8 cellular contexts compared by ENCODE assay signal in genomic region chr1:149899460-149900284, GRCh38. TPM values are rescaled to one million over a fixed set of nuclear protein-coding genes. Genes with fewer than 3 reads are reported as not detected.
DNase-seq lines count a peak whose midpoint lies in the region; ATAC-seq and TF ChIP-seq lines count a peak whose summit lies in the region.

BOLA1 (plus strand) TSS chr1:149899568; CDS start chr1:149900060, 492 bp downstream.

- DNase-seq in GM12864 (ENCODE audit: low read depth) (peak; percentile 68), NCI-H1436 treated with DMSO at 0.1 percent for 48 hours (lab: John Stamatoyannopoulos, UW) (peak; percentile 65), T-helper 2 cell (peak; percentile 53 to 89 (median 71)), left ventricle myocardium inferior (peak; percentile 94), prostate gland (ENCODE audit: low spot score) (peak; percentile 95), ureter (ENCODE audit: low spot score) (peak; percentile 93)

- TF ChIP-seq CTCF in GM12864 (IDR thresholded peaks at IDR 0.05; ENCODE audit: low read depth, low read length, missing control alignments), result no peak
- TF ChIP-seq CTCF in left ventricle myocardium inferior (IDR thresholded peaks at IDR 0.05; ENCODE audit: borderline replicate concordance), result no peak
- TF ChIP-seq CTCF in prostate gland (IDR thresholded peaks at IDR 0.05), result peak in 1 of 4 experiments; percentile 7

- peak within 1 kb of the TSS; percentile 79 for H3K27ac ChIP-seq in angular gyrus (ENCODE audit: low read depth, low read length)
- peak within 1 kb of the TSS; percentile 92 for H3K27ac ChIP-seq in left ventricle myocardium inferior (replicated peaks)
- H3K27ac ChIP-seq in prostate gland, result peak within 1 kb of the TSS; percentile 82 to 86

- no peaks in the 10 kb centered on the region for H3K27me3 ChIP-seq in left ventricle myocardium inferior (ENCODE audit: low read depth)
- no peaks in the 10 kb centered on the region for H3K27me3 ChIP-seq in prostate gland (replicated peaks; ENCODE audit: insufficient read depth)

- no peaks in the 10 kb centered on the region for H3K9me3 ChIP-seq in left ventricle myocardium inferior (replicated peaks)
- H3K9me3 ChIP-seq in prostate gland, result no peaks in the 10 kb centered on the region

- TF ChIP-seq POLR2A in prostate gland (IDR thresholded peaks at IDR 0.05), result peak; percentile 80

- ATAC-seq in HG02763 (IDR thresholded peaks at IDR 0.05; ENCODE audit: unreplicated experiment), result peak; percentile 98

- intact Hi-C loops in left ventricle myocardium inferior (cut with micrococcal nuclease) (no loop called here), prostate gland (cut with DNase I) (no loop called here)

- peak within 1 kb of the TSS; percentile 68 for H3K4me3 ChIP-seq in GM12864 (ENCODE audit: low read depth, low read length)
- H3K4me3 ChIP-seq in left ventricle myocardium inferior, result peak within 1 kb of the TSS; percentile 79
- peak within 1 kb of the TSS; percentile 42 to 54 for H3K4me3 ChIP-seq in prostate gland

- H3K36me3 ChIP-seq in left ventricle myocardium inferior, result no peaks in the 10 kb centered on the region
- H3K36me3 ChIP-seq in prostate gland, result no peaks in the 10 kb centered on the region

- WGBS in prostate gland, result 5% methylated on average over 41 of the region's 65 CpGs

- peaks cover 19% of the 10 kb centered on the region for H3K4me1 ChIP-seq in left ventricle myocardium inferior
- H3K4me1 ChIP-seq in prostate gland (replicated peaks), result no peaks in the 10 kb centered on the region

RNA-seq across cellular contexts. Expression of gene BOLA1, which starts in this region (rescaled TPM):
- total RNA-seq in left ventricle myocardium inferior (19.4 TPM), prostate gland (10 to 100 TPM; 37.8 to 40.6 TPM), ureter (16.4 TPM)

Comparison
In these comparisons a context has a peak if more than half of its experiments do, and no peak if none do; other contexts are left out.
1. Peak in every context shown above with its lines: DNase-seq, ATAC-seq, H3K4me3 ChIP-seq and H3K27ac ChIP-seq.